11 cellular contexts compared by ENCODE assay signal in the genomic region with DNA sequence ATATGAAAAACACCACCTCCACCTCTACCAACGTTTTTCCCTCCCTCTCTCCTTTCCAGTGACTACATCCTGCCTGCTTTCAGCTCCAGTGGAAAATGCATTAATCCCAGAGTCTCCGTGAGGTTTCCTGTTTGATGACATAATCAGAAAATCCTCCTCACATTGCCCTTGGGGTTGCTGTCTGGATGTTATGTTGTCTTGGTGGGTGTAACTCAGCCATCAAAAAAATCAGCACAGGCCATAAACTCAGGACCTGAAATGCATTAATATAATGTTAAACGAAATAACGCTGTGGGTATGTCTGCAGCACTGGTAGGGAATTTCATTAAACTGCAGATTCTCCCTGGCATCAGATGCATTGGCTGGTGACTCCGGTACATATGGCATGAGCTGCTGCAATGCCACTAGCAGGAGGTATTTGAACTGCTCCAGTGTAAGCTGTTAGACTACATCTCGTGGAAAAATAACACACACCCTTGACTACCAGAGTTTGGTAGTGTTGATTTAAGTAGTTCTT.
DNase-seq lines count a peak whose midpoint lies in the region; ATAC-seq, FAIRE-seq and TF ChIP-seq lines count a peak whose summit lies in the region.
"Had no signal": no experiment of that assay in that cellular context is flagged by ENCODE, and none has a peak within 500 bp of the region (broad histone marks: within the 10 kb centered on the region; RNA-seq: fewer than 3 reads in every experiment).

No MANE protein-coding gene starts in this region.

- no peak overlapping the region for H3K9ac ChIP-seq in skeletal muscle satellite cell (ENCODE audit: low read depth, low read length)

- H3K4me3 Mint-ChIP-seq in activated naive CD4-positive, alpha-beta T cell treated with anti-CD3 and anti-CD28 coated beads, Interleukin-2, amount 10 ng/mL, durations not matched to agents 7 days and 5 days = no peak overlapping the region
- H3K4me3 Mint-ChIP-seq: activated naive CD8-positive, alpha-beta T cell treated with anti-CD3 and anti-CD28 coated beads, Interleukin-2, amount 50 U/mL, for 24 hours had no signal

- DNase-seq in NCI-H345 (lab: John Stamatoyannopoulos, UW) (peak; percentile 18), NCI-H345 treated with DMSO at 0.1 percent for 48 hours (lab: John Stamatoyannopoulos, UW; ENCODE audit: unreplicated experiment) (no peak), RCC 7860 (ENCODE audit: low spot score) (peak; percentile 59), foreskin keratinocyte (peak in 1 of 2 donors; percentile 45), HCEC 1CT (no peak), NOMO-1 treated with DMSO at 0.1 percent for 48 hours (lab: John Stamatoyannopoulos, UW; ENCODE audit: unreplicated experiment) (no peak)
- no peak for DNase-seq in activated naive CD4-positive, alpha-beta T cell treated with anti-CD3 and anti-CD28 coated beads, Interleukin-2, amount 10 ng/mL, durations not matched to agents 7 days and 5 days
- DNase-seq: activated CD4-positive, alpha-beta T cell treated with anti-CD3 and anti-CD28 coated beads for 1 hour; activated naive CD8-positive, alpha-beta T cell treated with anti-CD3 and anti-CD28 coated beads, Interleukin-2, amount 50 U/mL, for 24 hours; PC-9 had no signal

- H3K4me3 ChIP-seq in skeletal muscle satellite cell (ENCODE audit: low read length) = no peak overlapping the region
- H3K4me3 ChIP-seq: PC-9 had no signal

- no peaks in the 10 kb centered on the region for H3K9me3 ChIP-seq in skeletal muscle satellite cell (replicated peaks; ENCODE audit: low read length)

- ATAC-seq in foreskin keratinocyte = peak; percentile 57
- ATAC-seq: activated naive CD8-positive, alpha-beta T cell treated with anti-CD3 and anti-CD28 coated beads, Interleukin-2, amount 50 U/mL, for 24 hours had no signal

- H3K4me1 ChIP-seq in foreskin keratinocyte (no peaks in the 10 kb centered on the region), skeletal muscle satellite cell (ENCODE audit: control insufficient read depth, insufficient read depth, low read length) (peaks cover 21% of the 10 kb centered on the region)

- H3K27ac ChIP-seq in foreskin keratinocyte = no peak overlapping the region
- H3K27ac ChIP-seq: PC-9 had no signal

- FAIRE-seq in RCC 7860 (lab: Jason Lieb, UNC) = peak; percentile 5

- no peaks in the 10 kb centered on the region for H3K36me3 Mint-ChIP-seq in activated naive CD4-positive, alpha-beta T cell treated with anti-CD3 and anti-CD28 coated beads, Interleukin-2, amount 10 ng/mL, durations not matched to agents 7 days and 5 days

- no peaks in the 10 kb centered on the region for H3K9me3 Mint-ChIP-seq in activated naive CD4-positive, alpha-beta T cell treated with anti-CD3 and anti-CD28 coated beads, Interleukin-2, amount 10 ng/mL, durations not matched to agents 7 days and 5 days

- CTCF ChIA-PET in activated naive CD4-positive, alpha-beta T cell treated with anti-CD3 and anti-CD28 coated beads, Interleukin-2, amount 10 ng/mL, durations not matched to agents 7 days and 5 days (lab: Charles Lee) = no interaction called here

- H3K27me3 Mint-ChIP-seq in activated naive CD4-positive, alpha-beta T cell treated with anti-CD3 and anti-CD28 coated beads, Interleukin-2, amount 10 ng/mL, durations not matched to agents 7 days and 5 days = no peaks in the 10 kb centered on the region
- H3K27me3 Mint-ChIP-seq: activated naive CD8-positive, alpha-beta T cell treated with anti-CD3 and anti-CD28 coated beads, Interleukin-2, amount 50 U/mL, for 24 hours had no signal

- H3K36me3 ChIP-seq in skeletal muscle satellite cell (ENCODE audit: insufficient read depth, low read length) = no peaks in the 10 kb centered on the region

- TF ChIP-seq CTCF in foreskin keratinocyte (conservative IDR thresholded peaks at IDR 0.05) = no peak

- H3K27me3 ChIP-seq in foreskin keratinocyte = no peaks in the 10 kb centered on the region
- H3K27me3 ChIP-seq in skeletal muscle satellite cell (ENCODE audit: control insufficient read depth, insufficient read depth, low read length) = no peaks in the 10 kb centered on the region

- H3K27ac Mint-ChIP-seq in activated naive CD4-positive, alpha-beta T cell treated with anti-CD3 and anti-CD28 coated beads, Interleukin-2, amount 10 ng/mL, durations not matched to agents 7 days and 5 days = no peak overlapping the region
- H3K27ac Mint-ChIP-seq: activated naive CD8-positive, alpha-beta T cell treated with anti-CD3 and anti-CD28 coated beads, Interleukin-2, amount 50 U/mL, for 24 hours had no signal

- H3K4me1 Mint-ChIP-seq in activated naive CD4-positive, alpha-beta T cell treated with anti-CD3 and anti-CD28 coated beads, Interleukin-2, amount 10 ng/mL, durations not matched to agents 7 days and 5 days = no peaks in the 10 kb centered on the region

- H3K4me2 ChIP-seq in skeletal muscle satellite cell (ENCODE audit: low read length) = peak overlapping the region; percentile 62
- H3K4me2 ChIP-seq: PC-9 had no signal

Comparison
In these comparisons a context has a peak if more than half of its experiments do, and no peak if none do; other contexts are left out.
1. DNase-seq: peak in NCI-H345 (single experiment) and RCC 7860 (single experiment); none in NCI-H345 treated with DMSO at 0.1 percent for 48 hours (single experiment), HCEC 1CT (single experiment), NOMO-1 treated with DMSO at 0.1 percent for 48 hours (single experiment) and activated naive CD4-positive, alpha-beta T cell treated with anti-CD3 and anti-CD28 coated beads, Interleukin-2, amount 10 ng/mL, durations not matched to agents 7 days and 5 days (single experiment).